ENCODE assay signal across 7 cellular contexts in the genomic region with DNA sequence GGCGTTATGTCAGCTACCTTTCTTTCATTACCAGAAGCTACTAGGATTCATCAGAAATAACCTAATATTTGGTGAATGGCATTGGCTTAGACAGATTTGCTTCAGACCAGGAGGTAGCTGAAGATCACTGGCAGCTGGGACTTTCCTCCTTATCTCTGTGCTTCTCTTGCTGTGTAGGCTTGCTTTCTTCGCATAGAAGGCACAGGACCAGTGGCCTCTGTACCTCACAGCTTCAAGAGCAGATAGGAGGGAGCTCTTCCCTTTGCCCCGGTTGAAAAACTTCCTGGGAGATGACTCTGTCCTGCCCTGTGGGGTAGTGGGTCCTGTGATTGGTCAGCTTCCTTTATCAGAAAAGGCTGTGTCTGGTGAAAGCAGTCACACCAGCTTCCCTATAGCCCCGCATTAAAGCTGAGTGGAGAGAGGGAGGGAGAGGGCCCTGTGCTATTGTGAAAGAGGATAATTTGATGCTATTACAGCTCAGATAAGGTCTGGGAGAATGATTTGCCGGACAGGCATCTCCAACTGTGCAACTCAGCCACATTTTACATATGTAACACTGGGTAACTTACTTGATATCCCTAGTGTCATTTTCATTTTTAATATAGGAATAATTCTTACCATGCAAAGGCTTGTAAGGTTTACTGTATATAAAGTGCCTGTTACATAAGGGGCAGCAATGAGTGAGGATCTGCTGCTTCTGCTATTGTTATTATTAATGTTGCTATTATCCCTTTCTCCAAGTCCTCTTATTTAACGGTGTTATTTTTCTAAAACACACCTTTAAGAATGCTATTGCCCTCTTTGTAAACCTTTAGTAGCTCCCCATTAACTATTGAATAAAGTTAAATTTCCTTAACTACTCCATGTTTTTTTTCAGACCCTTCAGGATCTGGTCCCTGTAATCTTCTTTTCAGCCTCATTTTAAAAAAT. TPM values are rescaled to one million over a fixed set of nuclear protein-coding genes. Genes with fewer than 3 reads are reported as not detected.
DNase-seq lines count a peak whose midpoint lies in the region; ATAC-seq and TF ChIP-seq lines count a peak whose summit lies in the region.

No MANE protein-coding gene starts in this region.

- TF ChIP-seq CTCF in right atrium auricular region (IDR thresholded peaks at IDR 0.05) (no peak), stomach (IDR thresholded peaks at IDR 0.05) (no peak)

- WGBS in stomach, 5 donors, result 51 to 62% (median 58%) methylated on average over 6 of the region's 6 CpGs

- H3K9me3 ChIP-seq in right atrium auricular region, result no peaks in the 10 kb centered on the region
- no peaks in the 10 kb centered on the region for H3K9me3 ChIP-seq in stomach

- no peak for TF ChIP-seq EP300 in stomach (IDR thresholded peaks at IDR 0.05)

- H3K27ac ChIP-seq in right atrium auricular region (peak overlapping the region; percentile 75 to 83), stomach (peak overlapping the region in 3 of 5 donors; percentile 49 to 75 (median 56))

- ATAC-seq in GM19023 (IDR thresholded peaks at IDR 0.05; ENCODE audit: unreplicated experiment), result no peak

- H3K4me1 ChIP-seq in right atrium auricular region (peaks cover 5 to 68% of the 10 kb centered on the region in 2 donors), stomach (peaks cover 21 to 66% (median 29%) of the 10 kb centered on the region in 4 donors)

- H3K4me3 ChIP-seq in right atrium auricular region (no peak overlapping the region), stomach (no peak overlapping the region)

- no peak for TF ChIP-seq POLR2A in stomach (IDR thresholded peaks at IDR 0.05)

- intact Hi-C loops in stomach (cut with DNase I; ENCODE audit: low total_unique reads), result no loop called here

- H3K36me3 ChIP-seq in right atrium auricular region (no peaks in the 10 kb centered on the region), stomach (peaks cover 0 to under 1% (median 0%) of the 10 kb centered on the region in 4 donors)

- DNase-seq in HK-2 (ENCODE audit: unreplicated experiment) (peak; percentile 58), SKM-1 (lab: John Stamatoyannopoulos, UW; ENCODE audit: unreplicated experiment) (peak; percentile 42), right atrium auricular region (ENCODE audit: low spot score) (peak; percentile 62), stomach (no peak), RKO (ENCODE audit: low spot score) (no peak)
- no peak for DNase-seq in stimulated activated CD4-positive, alpha-beta T cell treated with anti-CD3 and anti-CD28 coated beads, Interleukin-4, amount 100 ng/mL, for 24 hours

- H3K27me3 ChIP-seq in right atrium auricular region (no peaks in the 10 kb centered on the region), stomach (no peaks in the 10 kb centered on the region)

RNA-seq across cellular contexts. Expression of a gene that starts 31.6 kb away (rescaled TPM):
- total RNA-seq in right atrium auricular region, result 10 to 100 TPM; 60.0 to 60.8 TPM
- total RNA-seq in stomach, result 100 to 1,000 TPM in 4 of 5 donors, 10 to 100 TPM in 1; 29.8 to 461 (median 202) TPM
- 10 to 100 TPM; 30.9 to 72.2 (median 52.2) TPM for polyA plus RNA-seq in stomach

Comparison
In these comparisons a context has a peak if more than half of its experiments do, and no peak if none do; other contexts are left out.
1. DNase-seq: peak in HK-2 (single experiment), SKM-1 (single experiment) and right atrium auricular region (single experiment); none in stomach (single experiment), stimulated activated CD4-positive, alpha-beta T cell treated with anti-CD3 and anti-CD28 coated beads, Interleukin-4, amount 100 ng/mL, for 24 hours (single experiment) and RKO (single experiment).